In genomic region chr1:54367613-54368012, GRCh38 we compare ENCODE assay signal across 28 cellular contexts. TPM values are rescaled to one million over a fixed set of nuclear protein-coding genes. Genes with fewer than 3 reads are reported as not detected.
DNase-seq lines count a peak whose midpoint lies in the region; ATAC-seq, FAIRE-seq and TF ChIP-seq lines count a peak whose summit lies in the region.
"Had no signal": no experiment of that assay in that cellular context is flagged by ENCODE, and none has a peak within 500 bp of the region (broad histone marks: within the 10 kb centered on the region; RNA-seq: fewer than 3 reads in every experiment).

No MANE protein-coding gene starts in this region.

- no peak overlapping the region for H2AFZ ChIP-seq in IMR-90 (replicated peaks; ENCODE audit: low read length, poor library complexity)
- H2AFZ ChIP-seq in fibroblast of lung (ENCODE audit: low read length): no peak overlapping the region

- no peak for FAIRE-seq in small intestine (lab: Jason Lieb, UNC)
- FAIRE-seq: A204.1, G401.6, H1, HepG2, K562 had no signal

- H3K27me3 ChIP-seq in IMR-90 (ENCODE audit: control insufficient read depth, insufficient read depth, low read length): no peaks in the 10 kb centered on the region
- H3K27me3 ChIP-seq in fibroblast of lung (ENCODE audit: control insufficient read depth, insufficient read depth, low read length): no peaks in the 10 kb centered on the region
- no peaks in the 10 kb centered on the region for H3K27me3 ChIP-seq in small intestine (ENCODE audit: control insufficient read depth in 2 of 2, insufficient read depth in 2 of 2, low read length in 2 of 2)
- H3K27me3 ChIP-seq in breast epithelium: no peaks in the 10 kb centered on the region
- H3K27me3 ChIP-seq: SJSA1 had no signal

- peak overlapping the region; percentile 85; the same call in 1 of the 2 replicates for H2BK120ac ChIP-seq in IMR-90 (ENCODE audit: low read depth, low read length)

- DNase-seq in EH (ENCODE audit: low read depth) (peak; percentile 47), IMR-90 (peak; percentile 65), fibroblast of lung (ENCODE audit: low read depth in 2 of 2) (no peak), small intestine (peak; percentile 52), HEK293T (ENCODE audit: extremely low spot score) (no peak), breast epithelium (ENCODE audit: low spot score in 2 of 2) (no peak)
- DNase-seq: C1 segment of cervical spinal cord; CD4-positive, alpha-beta memory T cell; COR-L47; DMS53; HCEC 1CT; MV-4-11; NCI-H1105 treated with DMSO at 0.1 percent for 48 hours; NCI-H146; NCI-H1930; NCI-H2107; NCI-H446; NCI-H524 treated with DMSO at 0.1 percent for 48 hours; NK-92 treated with Interleukin-12 subunit alpha and Interleukin-12 subunit beta, amount 100 ng/mL, for 24 hours; Right ventricle myocardium superior; RPMI8226 had no signal

- in situ Hi-C loops in IMR-90 (cut with MboI; ENCODE audit: low sequenced_read_pairs): no loop called here

- WGBS in IMR-90 (ENCODE audit: extremely low coverage in 2 of 2, insufficient read length in 1 of 2), 2 experiments: no CpG with 5 or more reads among the region's 2 CpGs
- whole genome bisulfite sequencing in small intestine, 3 donors: 3 to 48% (median 47%) methylated on average over 2 of the region's 2 CpGs

- H4K5ac ChIP-seq in IMR-90 (ENCODE audit: low read depth, low read length): 0 out of 2 replicates have a peak overlapping the region, but pooled peaks have one; percentile 31

- CTCF ChIA-PET in IMR-90 (lab: Yijun Ruan, JAX) (no interaction called here), HEK293T (lab: Yijun Ruan, JAX) (interaction anchor here (0.6 kb wide), 1 partner anchor 16 kb away, joined by 4 read pairs; no protein-coding TSS in a partner anchor)

- peak overlapping the region; percentile 40 for H3K18ac ChIP-seq in IMR-90 (ENCODE audit: low read depth, low read length)

- peak overlapping the region; percentile 54 for H2BK5ac ChIP-seq in IMR-90 (ENCODE audit: low read depth, low read length, poor library complexity, severe bottlenecking)

- H3K9me1 ChIP-seq in IMR-90 (ENCODE audit: insufficient read depth, low read length): peaks cover 42% of the 10 kb centered on the region

- H4K8ac ChIP-seq in IMR-90 (ENCODE audit: low read depth in 2 of 2, low read length in 2 of 2): peak overlapping the region in 1 of 2 experiments; percentile 26; a peak in 1 of 4 replicates

- H3K4ac ChIP-seq in IMR-90 (ENCODE audit: low read depth, low read length): peak overlapping the region; percentile 51

- H3K14ac ChIP-seq in IMR-90 (replicated peaks; ENCODE audit: low read depth, low read length): peak overlapping the region; percentile 64

- H3K9ac ChIP-seq in IMR-90 (ENCODE audit: low read depth, low read length) (no peak overlapping the region), fibroblast of lung (ENCODE audit: insufficient read depth, low read length) (no peak overlapping the region)

- peak overlapping the region; percentile 76 for H4K91ac ChIP-seq in IMR-90 (ENCODE audit: insufficient read depth, low read depth, low read length)

- TF ChIP-seq CTCF in IMR-90 (conservative IDR thresholded peaks at IDR 0.05; ENCODE audit: low read depth, low read length): no peak
- TF ChIP-seq CTCF in fibroblast of lung (conservative IDR thresholded peaks at IDR 0.05 in 1 of 2, IDR thresholded peaks at IDR 0.05 in 1 of 2; ENCODE audit: low read depth in 1 of 2, low read length in 2 of 2): no peak
- TF ChIP-seq CTCF in breast epithelium (IDR thresholded peaks at IDR 0.05): no peak

- H2BK20ac ChIP-seq in IMR-90 (ENCODE audit: low read depth, low read length): peak overlapping the region; percentile 15; the same call in 1 of the 2 replicates

- H2AK9ac ChIP-seq in IMR-90 (replicated peaks; ENCODE audit: low read depth, low read length, poor library complexity): no peak overlapping the region

- peak overlapping the region; percentile 71 for H2AK5ac ChIP-seq in IMR-90 (ENCODE audit: low read depth, low read length)

- no peak overlapping the region for H3K56ac ChIP-seq in IMR-90 (ENCODE audit: extremely low read depth, insufficient read depth, low read length)

- H4K20me1 ChIP-seq in IMR-90 (ENCODE audit: insufficient read depth, low read length) (peaks cover 31% of the 10 kb centered on the region), fibroblast of lung (ENCODE audit: control insufficient read depth, extremely low read depth, insufficient read depth, low read length) (no peaks in the 10 kb centered on the region)

- H3K79me2 ChIP-seq in fibroblast of lung (ENCODE audit: control insufficient read depth, insufficient read depth, low read length): no peaks in the 10 kb centered on the region

- intact Hi-C loops in IMR-90 (cut with micrococcal nuclease) (loop anchor here (1.0 kb wide), 1 partner anchor 31 kb away; no protein-coding TSS in a partner anchor), breast epithelium (cut with DNase I; ENCODE audit: low total_unique reads) (no loop called here)

- peak; percentile 76 for ATAC-seq in IMR-90 (ENCODE audit: low read depth)
- ATAC-seq in HG02870 (IDR thresholded peaks at IDR 0.05; ENCODE audit: unreplicated experiment): no peak
- ATAC-seq: HepG2, K562 had no signal

- TF ChIP-seq RAD21 in IMR-90 (IDR thresholded peaks at IDR 0.05; ENCODE audit: low read length): no peak

- H3K27ac ChIP-seq in IMR-90 (ENCODE audit: insufficient read depth, low read length): peak overlapping the region; percentile 52; the same call in 1 of the 2 replicates
- no peak overlapping the region for H3K27ac ChIP-seq in fibroblast of lung (ENCODE audit: insufficient read depth, low read length)
- H3K27ac ChIP-seq in small intestine (ENCODE audit: low read depth in 1 of 2, low read length in 1 of 2): no peak overlapping the region
- no peak overlapping the region for H3K27ac ChIP-seq in breast epithelium
- H3K27ac ChIP-seq: SJSA1 had no signal

- peaks cover 76 to 93% of the 10 kb centered on the region in 2 experiments for H3K79me1 ChIP-seq in IMR-90 (ENCODE audit: low read depth in 1 of 2, low read length in 2 of 2)

- no peak overlapping the region; the same call in 2 of the 3 replicates for H2BK15ac ChIP-seq in IMR-90 (ENCODE audit: low read depth, low read length)

- H3K4me1 ChIP-seq in IMR-90 (ENCODE audit: control insufficient read depth, insufficient read depth, low read length): peaks cover 17% of the 10 kb centered on the region
- no peaks in the 10 kb centered on the region for H3K4me1 ChIP-seq in fibroblast of lung (ENCODE audit: control insufficient read depth, extremely low read depth, insufficient read depth, low read length)
- peaks cover 6 to 21% of the 10 kb centered on the region in 2 donors for H3K4me1 ChIP-seq in small intestine (ENCODE audit: control insufficient read depth in 2 of 2, insufficient read depth in 1 of 2, low read depth in 1 of 2, low read length in 1 of 2)
- H3K4me1 ChIP-seq in breast epithelium: peaks cover 4 to 18% of the 10 kb centered on the region in 2 donors

- TF ChIP-seq POLR2A in IMR-90 (IDR thresholded peaks at IDR 0.05; ENCODE audit: low read depth, low read length): no peak
- no peak for TF ChIP-seq POLR2A in breast epithelium (IDR thresholded peaks at IDR 0.05)

- no TSS peak for BruUV-seq in IMR-90 (replicated peaks; lab: Mats Ljungman, UMichigan)

- H3K9me3 ChIP-seq in IMR-90 (ENCODE audit: control insufficient read depth, insufficient read depth, low read length): no peaks in the 10 kb centered on the region
- no peaks in the 10 kb centered on the region for H3K9me3 ChIP-seq in fibroblast of lung (ENCODE audit: control insufficient read depth, insufficient read depth, low read depth, low read length)
- no peaks in the 10 kb centered on the region for H3K9me3 ChIP-seq in small intestine (ENCODE audit: control insufficient read depth, low read depth)
- H3K9me3 ChIP-seq in breast epithelium: no peaks in the 10 kb centered on the region
- H3K9me3 ChIP-seq: SJSA1 had no signal

- H3K4me3 ChIP-seq in IMR-90 (ENCODE audit: insufficient read depth, low read depth, low read length) (no peak overlapping the region), fibroblast of lung (replicated peaks in 1 of 4; ENCODE audit: control extremely low read depth in 1 of 4, insufficient read depth in 1 of 4, low read depth in 3 of 4, low read length in 4 of 4) (no peak overlapping the region), small intestine (ENCODE audit: low read depth in 1 of 2, low read length in 2 of 2) (no peak overlapping the region), breast epithelium (no peak overlapping the region)
- H3K4me3 ChIP-seq: K562, SJSA1 had no signal

- H3K36me3 ChIP-seq in IMR-90 (ENCODE audit: control insufficient read depth, insufficient read depth, low read length) (peaks cover 8% of the 10 kb centered on the region), fibroblast of lung (ENCODE audit: control insufficient read depth, insufficient read depth, low read length) (no peaks in the 10 kb centered on the region), small intestine (ENCODE audit: control insufficient read depth in 2 of 2, insufficient read depth in 2 of 2, low read length in 2 of 2) (no peaks in the 10 kb centered on the region), breast epithelium (no peaks in the 10 kb centered on the region)

- dilution Hi-C loops in IMR-90 (cut with HindIII; ENCODE audit: low sequenced_read_pairs, unreplicated experiment): no loop called here

- H3K4me2 ChIP-seq in IMR-90 (ENCODE audit: low read depth, low read length) (no peak overlapping the region), fibroblast of lung (ENCODE audit: extremely low read depth, insufficient read depth, low read length) (peak overlapping the region; percentile 9)

- POLR2A ChIA-PET in IMR-90 (lab: Charles Lee; ENCODE audit: unreplicated experiment): no interaction called here
- POLR2A ChIA-PET in HEK293T (lab: Yijun Ruan, JAX): no interaction called here

- H3K23ac ChIP-seq in IMR-90 (ENCODE audit: low read depth, low read length): no peak overlapping the region

TF ChIP-seq in HEK293T, 16 proteins besides CTCF, POLR2A, EP300 and RAD21 (continues in another document):
- TF ChIP-seq ZNF384 (IDR thresholded peaks at IDR 0.05) (no peak), L3MBTL2 (conservative IDR thresholded peaks at IDR 0.05) (no peak), LEF1 (IDR thresholded peaks at IDR 0.05; ENCODE audit: borderline replicate concordance) (no peak)

RNA-seq across cellular contexts. Expression of gene SSBP3, which starts 38.6 kb away (rescaled TPM):
- total RNA-seq in IMR-90 (2012; rRNA removed) (9.7 and 10.9 TPM in 2 replicates), fibroblast of lung (6.9 and 9.4 TPM in 2 replicates), breast epithelium (10 to 100 TPM; 21.3 to 28.0 (median 25.6) TPM)
- polyA plus RNA-seq in IMR-90 (2012; rRNA removed) (39.6 and 40.6 TPM in 2 replicates), fibroblast of lung (26.4 and 32.2 TPM in 2 replicates), small intestine (10 to 100 TPM; 24.2 to 38.7 (median 25.7) TPM)
- 18.9 and 49.8 TPM in 2 replicates for polyA plus RNA-seq in IMR-90 (2012; cell fraction: cytosol; rRNA removed)
- polyA plus RNA-seq in IMR-90 (2012; cell fraction: nucleus; rRNA removed; ENCODE audit: low replicate concordance): 36.1 and 36.7 TPM in 2 replicates
- 46.0 and 46.1 TPM in 2 replicates for polyA plus RNA-seq in fibroblast of lung (2012)
- polyA minus RNA-seq in fibroblast of lung (ENCODE audit: low replicate concordance): 30.2 and 62.8 TPM in 2 replicates

Comparison
In these comparisons a context has a peak if more than half of its experiments do, and no peak if none do; other contexts are left out.
1. DNase-seq: peak in EH (single experiment), IMR-90 (single experiment) and small intestine (single experiment); none in fibroblast of lung (0 of 2), HEK293T (single experiment) and breast epithelium (0 of 2).